2 cellular contexts compared by ENCODE assay signal in genomic region chr21:40686526-40686925, GRCh38.
TF ChIP-seq lines count a peak whose summit lies in the region.

No MANE protein-coding gene starts in this region.

TF ChIP-seq in GM23338, 12 proteins besides CTCF, POLR2A, EP300 and RAD21:
- TF ChIP-seq ZNF462 (CRISPR knock-in tag; IDR thresholded peaks at IDR 0.05) = no peak
- no peak for TF ChIP-seq CREB1 (CRISPR knock-in tag; IDR thresholded peaks at IDR 0.05; ENCODE audit: low read depth)

TF ChIP-seq in WTC11, 78 proteins besides CTCF, POLR2A, EP300 and RAD21 (continued from another document):
- TF ChIP-seq ZNF425 (CRISPR knock-in tag; conservative IDR thresholded peaks at IDR 0.05) (no peak), STAT6 (CRISPR knock-in tag; conservative IDR thresholded peaks at IDR 0.05; ENCODE audit: low read depth) (no peak), ZNF423 (CRISPR knock-in tag; IDR thresholded peaks at IDR 0.05) (no peak), ZNF121 (CRISPR knock-in tag; IDR thresholded peaks at IDR 0.05) (no peak), ETV6 (CRISPR knock-in tag; IDR thresholded peaks at IDR 0.05) (no peak), ZNF532 (CRISPR knock-in tag; IDR thresholded peaks at IDR 0.05; ENCODE audit: borderline replicate concordance) (no peak), MYBL2 (CRISPR knock-in tag; IDR thresholded peaks at IDR 0.05) (no peak), ELF4 (CRISPR knock-in tag; IDR thresholded peaks at IDR 0.05; ENCODE audit: low read depth) (no peak), NR1H2 (CRISPR knock-in tag; IDR thresholded peaks at IDR 0.05) (no peak)
